In the genomic region with DNA sequence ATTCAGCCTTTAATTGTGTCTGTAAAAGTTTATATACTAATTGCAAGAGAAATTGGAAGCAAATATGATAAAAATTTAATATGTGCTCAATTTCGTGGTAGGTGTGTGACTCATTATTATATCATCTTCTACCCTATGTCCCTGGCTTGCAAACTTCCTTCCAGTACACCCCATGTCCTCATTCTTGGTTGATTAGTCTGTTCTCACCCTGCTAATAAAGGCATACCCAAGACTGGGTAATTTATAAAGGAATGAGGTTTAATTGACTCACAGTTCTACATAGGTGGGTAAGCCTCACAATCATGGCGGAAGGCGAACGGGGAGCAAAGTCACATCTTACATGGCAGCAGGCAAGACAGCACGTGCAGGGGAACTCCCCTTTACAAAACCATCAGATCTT, we compare ENCODE assay signal across 1 cellular context.
A peak's percentile ranks its signal among the peaks of the same experiment; 100 is the strongest.
TF ChIP-seq lines count a peak whose summit lies in the region.

No MANE protein-coding gene starts in this region.

TF ChIP-seq in endothelial cell of umbilical vein, 7 proteins besides CTCF, POLR2A, EP300 and RAD21:
- TF ChIP-seq POLR2AphosphoS5 (IDR thresholded peaks at IDR 0.05; ENCODE audit: insufficient read depth, low read depth, low read length) (no peak), EZH2 (IDR thresholded peaks at IDR 0.05; ENCODE audit: borderline replicate concordance, low read depth, low read length, severe bottlenecking) (no peak), MYC (IDR thresholded peaks at IDR 0.05; ENCODE audit: low read depth, low read length) (no peak), FOS (IDR thresholded peaks at IDR 0.05; ENCODE audit: borderline replicate concordance, insufficient read depth, low read length) (peak; percentile 59), GATA2 (IDR thresholded peaks at IDR 0.05; ENCODE audit: insufficient read depth, insufficient read length, low read depth, low read length) (no peak), JUN (IDR thresholded peaks at IDR 0.05; ENCODE audit: borderline replicate concordance, insufficient read depth, insufficient read length, low read depth) (no peak)
- TF ChIP-seq, protein P1, sequence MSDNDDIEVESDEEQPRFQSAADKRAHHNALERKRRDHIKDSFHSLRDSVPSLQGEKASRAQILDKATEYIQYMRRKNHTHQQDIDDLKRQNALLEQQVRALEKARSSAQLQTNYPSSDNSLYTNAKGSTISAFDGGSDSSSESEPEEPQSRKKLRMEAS (IDR thresholded peaks at IDR 0.05; ENCODE audit: insufficient read depth, insufficient read length) = no peak
